Comparison of ENCODE assay signal across 26 cellular contexts in genomic region chr7:133771778-133772421, GRCh38.
DNase-seq lines count a peak whose midpoint lies in the region; ATAC-seq and TF ChIP-seq lines count a peak whose summit lies in the region.
"Had no signal": no experiment of that assay in that cellular context is flagged by ENCODE, and none has a peak within 500 bp of the region (broad histone marks: within the 10 kb centered on the region; RNA-seq: fewer than 3 reads in every experiment).

No MANE protein-coding gene starts in this region.

- H3K27me3 ChIP-seq in WERI-Rb-1 (ENCODE audit: insufficient read depth, low read depth, severe bottlenecking) (no peaks in the 10 kb centered on the region), uterus (no peaks in the 10 kb centered on the region)
- H3K27me3 ChIP-seq: BLaER1, gastroesophageal sphincter, Peyer's patch, SJCRH30, upper lobe of right lung had no signal

- TF ChIP-seq CTCF in epithelial cell of esophagus (IDR thresholded peaks at IDR 0.05; ENCODE audit: insufficient read depth, low read depth, low read length, missing control alignments): no peak
- no peak for TF ChIP-seq CTCF in WERI-Rb-1 (IDR thresholded peaks at IDR 0.05; ENCODE audit: low read depth, low read length)
- TF ChIP-seq CTCF in uterus (IDR thresholded peaks at IDR 0.05): no peak

- H3K9me3 ChIP-seq in WERI-Rb-1 (ENCODE audit: severe bottlenecking) (no peaks in the 10 kb centered on the region), uterus (no peaks in the 10 kb centered on the region)
- H3K9me3 ChIP-seq: BLaER1, gastroesophageal sphincter, Peyer's patch, SJCRH30, upper lobe of right lung had no signal

- H3K36me3 ChIP-seq in WERI-Rb-1 (no peaks in the 10 kb centered on the region), uterus (no peaks in the 10 kb centered on the region)
- H3K36me3 ChIP-seq: BLaER1, gastroesophageal sphincter, Peyer's patch, SJCRH30, upper lobe of right lung had no signal

- H3K4me1 ChIP-seq in uterus: no peaks in the 10 kb centered on the region
- H3K4me1 ChIP-seq: BLaER1, gastroesophageal sphincter, Peyer's patch, upper lobe of right lung had no signal

- intact Hi-C loops in uterus (cut with DNase I; ENCODE audit: low total_unique reads): no loop called here

- H3K4me3 ChIP-seq in epithelial cell of esophagus (ENCODE audit: low read length): no peak overlapping the region
- no peak overlapping the region for H3K4me3 ChIP-seq in WERI-Rb-1 (ENCODE audit: low read depth, low read length)
- no peak overlapping the region for H3K4me3 ChIP-seq in uterus
- H3K4me3 ChIP-seq: BLaER1, gastroesophageal sphincter, Peyer's patch, SJCRH30, upper lobe of right lung had no signal

- ATAC-seq in GM19324 (IDR thresholded peaks at IDR 0.05; ENCODE audit: low FRiP score, unreplicated experiment): no peak
- ATAC-seq: activated CD4-positive, alpha-beta T cell treated with anti-CD3 and anti-CD28 coated beads for 36 hours; activated naive CD8-positive, alpha-beta T cell treated with anti-CD3 and anti-CD28 coated beads, Interleukin-2, amount 50 U/mL, for 24 hours; gastroesophageal sphincter; left ventricle myocardium superior; naive thymus-derived CD8-positive, alpha-beta T cell; upper lobe of right lung had no signal

- no peak for TF ChIP-seq POLR2A in uterus (IDR thresholded peaks at IDR 0.05)

- no peak overlapping the region for H3K27ac ChIP-seq in WERI-Rb-1
- no peak overlapping the region for H3K27ac ChIP-seq in uterus
- H3K27ac ChIP-seq: BLaER1, gastroesophageal sphincter, Peyer's patch, SJCRH30, upper lobe of right lung had no signal

- peak; percentile 23 for DNase-seq in NCI-H748 (lab: John Stamatoyannopoulos, UW; ENCODE audit: unreplicated experiment)
- no peak for DNase-seq in NCI-H748 treated with DMSO at 0.1 percent for 48 hours (lab: John Stamatoyannopoulos, UW)
- DNase-seq in NCI-H2227 treated with DMSO at 0.1 percent for 48 hours (lab: John Stamatoyannopoulos, UW): peak; percentile 35
- DNase-seq in epithelial cell of esophagus (ENCODE audit: low read depth): peak; percentile 67
- no peak for DNase-seq in kidney tubule cell (ENCODE audit: low spot score)
- DNase-seq in WERI-Rb-1: no peak
- DNase-seq in uterus: no peak
- DNase-seq: activated CD4-positive, alpha-beta T cell treated with anti-CD3 and anti-CD28 coated beads for 36 hours; activated gamma-delta T cell treated with Interleukin-2 at 50 U/mL for 16 hours; activated naive CD8-positive, alpha-beta T cell treated with anti-CD3 and anti-CD28 coated beads, Interleukin-2, amount 50 U/mL, for 24 hours; activated T-cell treated with anti-CD3 and anti-CD28 coated beads, Interleukin-2, amount 50 U/mL, for 24 hours; effector CD4-positive, alpha-beta T cell; H9; hypothalamus; Karpas-422; left ventricle myocardium superior; midbrain; naive thymus-derived CD8-positive, alpha-beta T cell; NCI-H226; Peyer's patch; SJCRH30; T-helper 1 cell; upper lobe of right lung had no signal

Comparison
In these comparisons a context has a peak if more than half of its experiments do, and no peak if none do; other contexts are left out.
1. DNase-seq: peak in NCI-H748 (single experiment), NCI-H2227 treated with DMSO at 0.1 percent for 48 hours (single experiment) and epithelial cell of esophagus (single experiment); none in NCI-H748 treated with DMSO at 0.1 percent for 48 hours (single experiment), kidney tubule cell (single experiment), WERI-Rb-1 (single experiment) and uterus (0 of 2).